In genomic region chr20:35700625-35701148, GRCh38 we compare ENCODE assay signal across 11 cellular contexts. TPM values are rescaled to one million over a fixed set of nuclear protein-coding genes. Genes with fewer than 3 reads are reported as not detected.
DNase-seq lines count a peak whose midpoint lies in the region; ATAC-seq, FAIRE-seq and TF ChIP-seq lines count a peak whose summit lies in the region.
"Had no signal": no experiment of that assay in that cellular context is flagged by ENCODE, and none has a peak within 500 bp of the region (broad histone marks: within the 10 kb centered on the region; RNA-seq: fewer than 3 reads in every experiment).

No MANE protein-coding gene starts in this region.

- no peak for TF ChIP-seq EP300 in neural cell (conservative IDR thresholded peaks at IDR 0.05; ENCODE audit: poor library complexity, severe bottlenecking)

- ATAC-seq in DND-41 (ENCODE audit: insufficient read depth, low read depth) = no peak
- ATAC-seq in HG03159 (IDR thresholded peaks at IDR 0.05; ENCODE audit: unreplicated experiment) = no peak
- ATAC-seq in GM18873 (IDR thresholded peaks at IDR 0.05; ENCODE audit: low FRiP score, unreplicated experiment) = no peak
- ATAC-seq: esophagus mucosa, right cardiac atrium had no signal

- H3F3A ChIP-seq in neural cell (ENCODE audit: insufficient read depth, low read length, poor library complexity, severe bottlenecking) = peaks cover 10% of the 10 kb centered on the region

- no peak for FAIRE-seq in HTR-8/SVneo (lab: Jason Lieb, UNC)
- FAIRE-seq: urothelium cell line had no signal

- H3K4me3 ChIP-seq in DND-41 (ENCODE audit: low read depth in 1 of 2, low read length in 2 of 2) = peak overlapping the region; percentile 93 to 94; a peak in 3 of 4 replicates
- H3K4me3 ChIP-seq in MG63 = peak overlapping the region; percentile 87
- H3K4me3 ChIP-seq in breast epithelium = no peak overlapping the region
- peak overlapping the region; percentile 79 for H3K4me3 ChIP-seq in neural cell (ENCODE audit: low read length)

- H3K9ac ChIP-seq in DND-41 (ENCODE audit: low read depth, low read length) (peak overlapping the region; percentile 90), neural cell (ENCODE audit: low read length) (peak overlapping the region; percentile 83)

- DNase-seq in DND-41 (no peak), MG63 (no peak), breast epithelium (ENCODE audit: low spot score in 2 of 2) (no peak), UCSD-AML1 (lab: John Stamatoyannopoulos, UW; ENCODE audit: unreplicated experiment) (no peak), HTR-8/SVneo (ENCODE audit: insufficient read length, low spot score) (no peak)
- DNase-seq: right cardiac atrium had no signal

- no peak for TF ChIP-seq POLR2A in breast epithelium (IDR thresholded peaks at IDR 0.05)

- H3K27me3 ChIP-seq in DND-41 (ENCODE audit: insufficient read depth, low read length, poor library complexity) (no peaks in the 10 kb centered on the region), MG63 (no peaks in the 10 kb centered on the region), breast epithelium (no peaks in the 10 kb centered on the region), neural cell (ENCODE audit: insufficient read depth, low read depth, low read length) (no peaks in the 10 kb centered on the region)

- no peak for TF ChIP-seq CTCF in DND-41 (IDR thresholded peaks at IDR 0.05; ENCODE audit: borderline replicate concordance, extremely low read depth, low read length, poor library complexity, severe bottlenecking)
- TF ChIP-seq CTCF in breast epithelium (IDR thresholded peaks at IDR 0.05) = no peak
- TF ChIP-seq CTCF in neural cell (IDR thresholded peaks at IDR 0.05; ENCODE audit: poor library complexity, severe bottlenecking) = no peak

- H3K27ac ChIP-seq in DND-41 (ENCODE audit: low read length) (peak overlapping the region; percentile 85), breast epithelium (peak overlapping the region; percentile 25 to 97), neural cell (ENCODE audit: low read length) (no peak overlapping the region)

- H3K4me2 ChIP-seq in DND-41 (ENCODE audit: insufficient read depth, low read length) (peak overlapping the region; percentile 83), neural cell (ENCODE audit: low read length) (no peak overlapping the region)

- no peak for TF ChIP-seq RAD21 in neural cell (conservative IDR thresholded peaks at IDR 0.05)

- H3K36me3 ChIP-seq in DND-41 (ENCODE audit: insufficient read depth, low read length) = peaks cover 57% of the 10 kb centered on the region
- H3K36me3 ChIP-seq in MG63 = peaks cover 80% of the 10 kb centered on the region
- peaks cover 5% of the 10 kb centered on the region for H3K36me3 ChIP-seq in breast epithelium
- peaks cover 9% of the 10 kb centered on the region for H3K36me3 ChIP-seq in neural cell (ENCODE audit: insufficient read depth, low read length)

- H3K9me3 ChIP-seq in DND-41 (ENCODE audit: insufficient read depth, low read length, severe bottlenecking) (no peaks in the 10 kb centered on the region), MG63 (no peaks in the 10 kb centered on the region), breast epithelium (no peaks in the 10 kb centered on the region), neural cell (ENCODE audit: low read length) (no peaks in the 10 kb centered on the region)

- H3K79me2 ChIP-seq in DND-41 (ENCODE audit: insufficient read depth, low read length) = peaks cover 58% of the 10 kb centered on the region
- peaks cover 14% of the 10 kb centered on the region for H3K79me2 ChIP-seq in neural cell (replicated peaks; ENCODE audit: insufficient read depth, low read length)

- intact Hi-C loops in breast epithelium (cut with DNase I; ENCODE audit: low total_unique reads) = no loop called here

- no peaks in the 10 kb centered on the region for H3K9me2 ChIP-seq in neural cell (ENCODE audit: insufficient read depth, low read length)

- H4K20me1 ChIP-seq in DND-41 (ENCODE audit: insufficient read depth, low read length) = peaks cover 33% of the 10 kb centered on the region
- no peaks in the 10 kb centered on the region for H4K20me1 ChIP-seq in neural cell (ENCODE audit: insufficient read depth)

- H2AFZ ChIP-seq in DND-41 (ENCODE audit: low read depth, low read length) (no peak overlapping the region), neural cell (ENCODE audit: low read depth, low read length) (no peak overlapping the region)

- H3K4me1 ChIP-seq in DND-41 (ENCODE audit: insufficient read depth, low read length) (peaks cover 47% of the 10 kb centered on the region), breast epithelium (peaks cover 5 to 6% of the 10 kb centered on the region in 2 donors)

TF ChIP-seq in neural cell, 6 proteins besides CTCF, POLR2A, EP300 and RAD21:
- TF ChIP-seq REST (IDR thresholded peaks at IDR 0.05; ENCODE audit: borderline replicate concordance) = no peak
- no peak for TF ChIP-seq EZH2 (IDR thresholded peaks at IDR 0.05; ENCODE audit: borderline replicate concordance, insufficient read depth, low read length, poor library complexity, severe bottlenecking)

RNA-seq across cellular contexts. Expression of gene ROMO1, which starts 1.5 kb away (rescaled TPM):
- total RNA-seq in MG63 (2014; rRNA removed; shearing (Covaris generic); ENCODE audit: low replicate concordance) = 143 and 318 TPM in 2 replicates
- total RNA-seq in breast epithelium = 100 to 1,000 TPM; 231 to 348 (median 306) TPM
- 514 and 557 TPM in 2 replicates for polyA plus RNA-seq in neural cell
- 60.4 and 67.0 TPM in 2 replicates for polyA minus RNA-seq in neural cell

RNA-seq across cellular contexts. Expression of gene NFS1, which starts 1.5 kb away (rescaled TPM):
- total RNA-seq in MG63 (2014; rRNA removed; shearing (Covaris generic); ENCODE audit: low replicate concordance) = 94.3 and 130 TPM in 2 replicates
- 10 to 100 TPM; 31.7 to 39.7 (median 36.1) TPM for total RNA-seq in breast epithelium
- 55.2 and 67.0 TPM in 2 replicates for polyA plus RNA-seq in neural cell
- polyA minus RNA-seq in neural cell = 44.9 and 50.4 TPM in 2 replicates

RNA-seq across cellular contexts. Expression of gene CPNE1, which starts 36.0 kb away (rescaled TPM):
- total RNA-seq in MG63 (2014; rRNA removed; shearing (Covaris generic); ENCODE audit: low replicate concordance) = 284 and 335 TPM in 2 replicates
- total RNA-seq in breast epithelium = 100 to 1,000 TPM in 2 of 3 donors, 10 to 100 TPM in 1; 41.1 to 135 (median 117) TPM
- polyA plus RNA-seq in neural cell = 148 and 183 TPM in 2 replicates
- polyA minus RNA-seq in neural cell = 75.7 and 89.3 TPM in 2 replicates

RNA-seq across cellular contexts. Expression of gene RBM12, which starts 36.0 kb away (rescaled TPM):
- total RNA-seq in MG63 (2014; rRNA removed; shearing (Covaris generic); ENCODE audit: low replicate concordance) = 42.9 and 54.6 TPM in 2 replicates
- 10 to 100 TPM; 22.7 to 40.1 (median 34.4) TPM for total RNA-seq in breast epithelium
- polyA plus RNA-seq in neural cell = 53.9 and 66.0 TPM in 2 replicates
- 142 and 160 TPM in 2 replicates for polyA minus RNA-seq in neural cell

RNA-seq across cellular contexts. Expression of gene RBM39, which starts 41.4 kb away (rescaled TPM):
- 273 and 328 TPM in 2 replicates for total RNA-seq in MG63 (2014; rRNA removed; shearing (Covaris generic); ENCODE audit: low replicate concordance)
- 100 to 1,000 TPM; 305 to 660 (median 527) TPM for total RNA-seq in breast epithelium
- polyA plus RNA-seq in neural cell = 750 and 839 TPM in 2 replicates
- polyA minus RNA-seq in neural cell = 567 and 581 TPM in 2 replicates

Comparison
In these comparisons a context has a peak if more than half of its experiments do, and no peak if none do; other contexts are left out.
1. H3K4me3 ChIP-seq: peak in DND-41 (2 of 2), MG63 (single experiment) and neural cell (single experiment); none in breast epithelium (0 of 3).